ENCODE assay signal across 16 cellular contexts in genomic region chr14:37901978-37902377, GRCh38.
DNase-seq lines count a peak whose midpoint lies in the region; ATAC-seq and TF ChIP-seq lines count a peak whose summit lies in the region.
"Had no signal": no experiment of that assay in that cellular context is flagged by ENCODE, and none has a peak within 500 bp of the region (broad histone marks: within the 10 kb centered on the region; RNA-seq: fewer than 3 reads in every experiment).

No MANE protein-coding gene starts in this region.

- H3K4me3 ChIP-seq in MG63 = no peak overlapping the region
- no peak overlapping the region for H3K4me3 ChIP-seq in gastroesophageal sphincter
- H3K4me3 ChIP-seq in skeletal muscle cell (ENCODE audit: low read depth, low read length) = no peak overlapping the region
- H3K4me3 ChIP-seq: ascending aorta, SJCRH30, testis had no signal

- peaks cover 0 to 6% (median 0%) of the 10 kb centered on the region in 3 donors for H3K4me1 ChIP-seq in gastroesophageal sphincter
- H3K4me1 ChIP-seq: ascending aorta, SJCRH30, testis had no signal

- CTCF ChIA-PET in HEK293T (lab: Yijun Ruan, JAX) = no interaction called here

- H3K27ac ChIP-seq in gastroesophageal sphincter = peak overlapping the region in 1 of 4 donors; percentile 50
- H3K27ac ChIP-seq: ascending aorta, SJCRH30, testis had no signal

- TF ChIP-seq POLR2A in gastroesophageal sphincter (IDR thresholded peaks at IDR 0.05) = no peak

- TF ChIP-seq CTCF in gastroesophageal sphincter (IDR thresholded peaks at IDR 0.05) = no peak

- H3K27me3 ChIP-seq in MG63 = no peaks in the 10 kb centered on the region
- peaks cover 8% of the 10 kb centered on the region for H3K27me3 ChIP-seq in gastroesophageal sphincter
- H3K27me3 ChIP-seq: ascending aorta, SJCRH30, testis had no signal

- POLR2A ChIA-PET in HEK293T (lab: Yijun Ruan, JAX) = no interaction called here

- H3K36me3 ChIP-seq in MG63 (no peaks in the 10 kb centered on the region), gastroesophageal sphincter (no peaks in the 10 kb centered on the region)
- H3K36me3 ChIP-seq: ascending aorta, SJCRH30 had no signal

- ATAC-seq in gastroesophageal sphincter (peak; percentile 85), GM18858 (IDR thresholded peaks at IDR 0.05; ENCODE audit: unreplicated experiment) (no peak)

- TF ChIP-seq EP300 in gastroesophageal sphincter (IDR thresholded peaks at IDR 0.05) = no peak

- H3K9me3 ChIP-seq in MG63 (no peaks in the 10 kb centered on the region), gastroesophageal sphincter (no peaks in the 10 kb centered on the region)
- H3K9me3 ChIP-seq: ascending aorta, SJCRH30, testis had no signal

- DNase-seq in EL (peak; percentile 86), MG63 (peak; percentile 56), skeletal muscle cell (ENCODE audit: low read depth) (peak; percentile 31), NOMO-1 treated with dmso at 0.1 percent for 144 hours (lab: John Stamatoyannopoulos, UW; ENCODE audit: unreplicated experiment) (no peak), HEK293T (ENCODE audit: extremely low spot score) (no peak)
- no peak for DNase-seq in activated CD4-positive, CD25-positive, alpha-beta regulatory T cell treated with anti-CD3 and anti-CD28 coated beads, Interleukin-2, amount 50 U/mL, for 72 hours
- DNase-seq: activated T-cell treated with anti-CD3 and anti-CD28 coated beads, Interleukin-2, amount 50 U/mL, for 48 hours; CD4-positive, CD25-positive, alpha-beta regulatory T cell; NCI-H2171; NK-92 treated with Interleukin-12 subunit alpha and Interleukin-12 subunit beta, amount 100 ng/mL, for 24 hours; SJCRH30; T1000; testis had no signal

- WGBS in gastroesophageal sphincter (ENCODE audit: low coverage in 1 of 2), 2 donors = 30 to 54% methylated on average over 2 to 5 of the region's 6 CpGs

TF ChIP-seq in HEK293T, 16 proteins besides CTCF, POLR2A, EP300 and RAD21:
- TF ChIP-seq FOXM1 (IDR thresholded peaks at IDR 0.05; ENCODE audit: borderline replicate concordance) (no peak), HDGF (IDR thresholded peaks at IDR 0.05; ENCODE audit: borderline replicate concordance) (no peak), SUZ12 (IDR thresholded peaks at IDR 0.05) (no peak), FOXA1 (IDR thresholded peaks at IDR 0.05) (no peak), ZNF384 (IDR thresholded peaks at IDR 0.05) (no peak), PKNOX1 (IDR thresholded peaks at IDR 0.05) (no peak), BHLHE40 (IDR thresholded peaks at IDR 0.05; ENCODE audit: borderline replicate concordance) (no peak), NFRKB (IDR thresholded peaks at IDR 0.05) (no peak), L3MBTL2 (conservative IDR thresholded peaks at IDR 0.05) (no peak), ARNT (IDR thresholded peaks at IDR 0.05) (no peak), SP1 (IDR thresholded peaks at IDR 0.05) (no peak), CTBP1 (IDR thresholded peaks at IDR 0.05; ENCODE audit: borderline replicate concordance) (no peak), TARDBP (IDR thresholded peaks at IDR 0.05) (no peak), FOXK2 (IDR thresholded peaks at IDR 0.05) (no peak), ELF4 (IDR thresholded peaks at IDR 0.05) (no peak), LEF1 (IDR thresholded peaks at IDR 0.05; ENCODE audit: borderline replicate concordance) (no peak)
TF ChIP-seq in HEK293T: peak in this region for 0.

Comparison
In these comparisons a context has a peak if more than half of its experiments do, and no peak if none do; other contexts are left out.
1. DNase-seq: peak in EL (single experiment), MG63 (single experiment) and skeletal muscle cell (single experiment); none in NOMO-1 treated with dmso at 0.1 percent for 144 hours (single experiment), activated CD4-positive, CD25-positive, alpha-beta regulatory T cell treated with anti-CD3 and anti-CD28 coated beads, Interleukin-2, amount 50 U/mL, for 72 hours (single experiment) and HEK293T (single experiment).